25 cellular contexts compared by ENCODE assay signal in genomic region chr7:24702674-24703235, GRCh38. TPM values are rescaled to one million over a fixed set of nuclear protein-coding genes. Genes with fewer than 3 reads are reported as not detected.
DNase-seq lines count a peak whose midpoint lies in the region; ATAC-seq and TF ChIP-seq lines count a peak whose summit lies in the region.
"Had no signal": no experiment of that assay in that cellular context is flagged by ENCODE, and none has a peak within 500 bp of the region (broad histone marks: within the 10 kb centered on the region; RNA-seq: fewer than 3 reads in every experiment).

No MANE protein-coding gene starts in this region.

- no peak overlapping the region for H3K4me3 ChIP-seq in astrocyte of the spinal cord (ENCODE audit: low read depth, low read length)
- H3K4me3 ChIP-seq: esophagus squamous epithelium, HAP-1, hepatocyte, neural progenitor cell, tibial nerve had no signal

- no peak for TF ChIP-seq CTCF in AG09319 (IDR thresholded peaks at IDR 0.05; ENCODE audit: low read depth, low read length)
- TF ChIP-seq CTCF in astrocyte of the spinal cord (IDR thresholded peaks at IDR 0.05; ENCODE audit: low read depth, low read length), result no peak

- ATAC-seq in HG02885 (IDR thresholded peaks at IDR 0.05; ENCODE audit: poor library complexity, unreplicated experiment) (no peak), HG03135 (IDR thresholded peaks at IDR 0.05; ENCODE audit: unreplicated experiment) (no peak)
- no peak for ATAC-seq in stimulated activated naive CD8-positive, alpha-beta T cell treated with anti-CD3 and anti-CD28 coated beads, Interleukin-15, Interleukin-2, amounts not matched to agents 100 U/mL and 50 U/mL, for 24 hours
- ATAC-seq: activated CD8-positive, alpha-beta T cell treated with anti-CD3 and anti-CD28 coated beads for 36 hours; stimulated activated effector memory CD8-positive, alpha-beta T cell treated with anti-CD3 and anti-CD28 coated beads, Interleukin-12 subunit alpha, Interleukin-12 subunit beta, amount 100 ng/mL, for 72 hours; T-helper 17 cell had no signal

- peak; percentile 19 for DNase-seq in AG09319 (ENCODE audit: extremely low read depth, low read depth)
- DNase-seq in HCEC 1CT, result peak; percentile 13
- peak; percentile 33 for DNase-seq in astrocyte of the spinal cord (ENCODE audit: low read depth, low spot score)
- DNase-seq in myocyte (ENCODE audit: low read depth), result peak; percentile 62
- no peak for DNase-seq in NCI-H1105 treated with DMSO at 0.1 percent for 48 hours (lab: John Stamatoyannopoulos, UW)
- DNase-seq in stimulated activated naive CD8-positive, alpha-beta T cell treated with anti-CD3 and anti-CD28 coated beads, Interleukin-15, Interleukin-2, amounts not matched to agents 100 U/mL and 50 U/mL, for 24 hours, result no peak
- DNase-seq: ACHN; activated CD8-positive, alpha-beta T cell treated with anti-CD3 and anti-CD28 coated beads for 36 hours; activated T-cell treated with anti-CD3 and anti-CD28 coated beads, Interleukin-2, amount 50 U/mL, for 48 hours; caudate nucleus; CD8-positive, alpha-beta memory T cell; effector CD8-positive, alpha-beta T cell; esophagus squamous epithelium; kidney; NCI-H187; SHP77; stimulated activated CD4-positive, alpha-beta T cell treated with anti-CD3 and anti-CD28 coated beads, Interleukin-15, amount 100 ng/mL, for 24 hours; T-helper 17 cell had no signal

- in situ Hi-C loops in astrocyte of the spinal cord (cut with HindIII; ENCODE audit: low sequenced_read_pairs), result no loop called here

RNA-seq across cellular contexts. Expression of gene GSDME, which starts 54.5 kb away (rescaled TPM):
- 28.2 and 33.7 TPM in 2 replicates for total RNA-seq in myocyte
- 49.6 TPM for polyA plus RNA-seq in myocyte (2012)

Comparison
In these comparisons a context has a peak if more than half of its experiments do, and no peak if none do; other contexts are left out.
1. DNase-seq: peak in AG09319 (single experiment), HCEC 1CT (single experiment), astrocyte of the spinal cord (single experiment) and myocyte (single experiment); none in NCI-H1105 treated with DMSO at 0.1 percent for 48 hours (single experiment) and stimulated activated naive CD8-positive, alpha-beta T cell treated with anti-CD3 and anti-CD28 coated beads, Interleukin-15, Interleukin-2, amounts not matched to agents 100 U/mL and 50 U/mL, for 24 hours (single experiment).